ENCODE assay signal across 25 cellular contexts in genomic region chr11:78109011-78109685, GRCh38. TPM values are rescaled to one million over a fixed set of nuclear protein-coding genes. Genes with fewer than 3 reads are reported as not detected.
DNase-seq lines count a peak whose midpoint lies in the region; ATAC-seq and TF ChIP-seq lines count a peak whose summit lies in the region.
"Had no signal": no experiment of that assay in that cellular context is flagged by ENCODE, and none has a peak within 500 bp of the region (broad histone marks: within the 10 kb centered on the region; RNA-seq: fewer than 3 reads in every experiment).

No MANE protein-coding gene starts in this region.

- DNase-seq in T-helper 2 cell treated with Interferon-gamma antibody and Interleukin-4, amounts not matched to agents 5 μg/mL and 100 μg/mL, for 36 hours (ENCODE audit: low spot score) = no peak
- no peak for DNase-seq in T-helper 2 cell
- DNase-seq in WTC11 (ENCODE audit: low spot score) = no peak
- peak; percentile 17 for DNase-seq in iris pigment epithelial cell (ENCODE audit: low read depth)
- DNase-seq in kidney tubule cell (ENCODE audit: low spot score) = no peak
- DNase-seq in SKM-1 (lab: John Stamatoyannopoulos, UW; ENCODE audit: unreplicated experiment) = no peak
- DNase-seq: activated naive CD4-positive, alpha-beta T cell treated with anti-CD3 and anti-CD28 coated beads, Interleukin-2, amount 10 ng/mL, durations not matched to agents 7 days and 5 days; AML-193; CD8-positive, alpha-beta memory T cell; DMS79 treated with DMSO at 0.1 percent for 48 hours; foreskin keratinocyte; GM23248; hypothalamus; lower lobe of right lung; NCI-H1092 treated with DMSO at 0.1 percent for 48 hours; NCI-H2107; stimulated activated CD4-positive, alpha-beta T cell treated with anti-CD3 and anti-CD28 coated beads, Interleukin-4, amount 100 ng/mL, for 24 hours; stimulated activated naive CD8-positive, alpha-beta T cell treated with anti-CD3 and anti-CD28 coated beads, Interleukin-15, Interleukin-2, amounts not matched to agents 100 U/mL and 50 U/mL, for 24 hours; SW 1271; thyroid gland had no signal

- ATAC-seq in WTC11 (no peak), GM18909 (IDR thresholded peaks at IDR 0.05; ENCODE audit: poor library complexity, unreplicated experiment) (no peak), esophagus mucosa (no peak)
- ATAC-seq: foreskin keratinocyte; lower lobe of right lung; Right ventricle myocardium inferior; stimulated activated naive CD8-positive, alpha-beta T cell treated with anti-CD3 and anti-CD28 coated beads, Interleukin-15, Interleukin-2, amounts not matched to agents 100 U/mL and 50 U/mL, for 24 hours had no signal

- no peak overlapping the region for H3K4me3 Mint-ChIP-seq in T-helper 2 cell treated with Interferon-gamma antibody and Interleukin-4, amounts not matched to agents 5 μg/mL and 100 μg/mL, for 36 hours
- no peak overlapping the region for H3K4me3 Mint-ChIP-seq in WTC11
- H3K4me3 Mint-ChIP-seq: activated naive CD4-positive, alpha-beta T cell treated with anti-CD3 and anti-CD28 coated beads, Interleukin-2, amount 10 ng/mL, durations not matched to agents 7 days and 5 days; CD8-positive, alpha-beta memory T cell had no signal

- H3K27ac Mint-ChIP-seq in T-helper 2 cell treated with Interferon-gamma antibody and Interleukin-4, amounts not matched to agents 5 μg/mL and 100 μg/mL, for 36 hours = peak overlapping the region; percentile 22
- H3K27ac Mint-ChIP-seq in WTC11 = peak overlapping the region; percentile 20; the same call in 1 of the 2 replicates
- H3K27ac Mint-ChIP-seq: activated naive CD4-positive, alpha-beta T cell treated with anti-CD3 and anti-CD28 coated beads, Interleukin-2, amount 10 ng/mL, durations not matched to agents 7 days and 5 days; CD8-positive, alpha-beta memory T cell had no signal

- H3K9me3 Mint-ChIP-seq in T-helper 2 cell treated with Interferon-gamma antibody and Interleukin-4, amounts not matched to agents 5 μg/mL and 100 μg/mL, for 36 hours = no peaks in the 10 kb centered on the region
- H3K9me3 Mint-ChIP-seq in WTC11 = no peaks in the 10 kb centered on the region
- H3K9me3 Mint-ChIP-seq: activated naive CD4-positive, alpha-beta T cell treated with anti-CD3 and anti-CD28 coated beads, Interleukin-2, amount 10 ng/mL, durations not matched to agents 7 days and 5 days; CD8-positive, alpha-beta memory T cell had no signal

- CTCF ChIA-PET in WTC11 (lab: Charles Lee) = no interaction called here

- H3K36me3 Mint-ChIP-seq in T-helper 2 cell treated with Interferon-gamma antibody and Interleukin-4, amounts not matched to agents 5 μg/mL and 100 μg/mL, for 36 hours (ENCODE audit: low read depth) = peaks cover 35% of the 10 kb centered on the region
- peaks cover 49% of the 10 kb centered on the region for H3K36me3 Mint-ChIP-seq in WTC11

- POLR2A ChIA-PET in WTC11 (lab: Charles Lee) = no interaction called here

- TF ChIP-seq CTCF in WTC11 (IDR thresholded peaks at IDR 0.05) = no peak

- no peaks in the 10 kb centered on the region for H3K4me1 Mint-ChIP-seq in T-helper 2 cell treated with Interferon-gamma antibody and Interleukin-4, amounts not matched to agents 5 μg/mL and 100 μg/mL, for 36 hours (ENCODE audit: low read depth)
- no peaks in the 10 kb centered on the region for H3K4me1 Mint-ChIP-seq in WTC11
- H3K4me1 Mint-ChIP-seq: activated naive CD4-positive, alpha-beta T cell treated with anti-CD3 and anti-CD28 coated beads, Interleukin-2, amount 10 ng/mL, durations not matched to agents 7 days and 5 days; CD8-positive, alpha-beta memory T cell had no signal

- no peaks in the 10 kb centered on the region for H3K27me3 Mint-ChIP-seq in T-helper 2 cell treated with Interferon-gamma antibody and Interleukin-4, amounts not matched to agents 5 μg/mL and 100 μg/mL, for 36 hours (ENCODE audit: low read depth)
- H3K27me3 Mint-ChIP-seq in WTC11 (ENCODE audit: low read depth) = no peaks in the 10 kb centered on the region
- H3K27me3 Mint-ChIP-seq: activated naive CD4-positive, alpha-beta T cell treated with anti-CD3 and anti-CD28 coated beads, Interleukin-2, amount 10 ng/mL, durations not matched to agents 7 days and 5 days; CD8-positive, alpha-beta memory T cell had no signal

TF ChIP-seq in WTC11, 78 proteins besides CTCF, POLR2A, EP300 and RAD21:
- TF ChIP-seq GRHL2 (CRISPR knock-in tag; IDR thresholded peaks at IDR 0.05; ENCODE audit: insufficient replicate concordance, severe bottlenecking) (no peak), ZNF232 (CRISPR knock-in tag; IDR thresholded peaks at IDR 0.05) (no peak), AFF4 (CRISPR knock-in tag; IDR thresholded peaks at IDR 0.05; ENCODE audit: borderline replicate concordance) (no peak), MLX (CRISPR knock-in tag; IDR thresholded peaks at IDR 0.05) (no peak), ETV6 (CRISPR knock-in tag; IDR thresholded peaks at IDR 0.05) (no peak), RORB (CRISPR knock-in tag; IDR thresholded peaks at IDR 0.05) (no peak), ESRRA (CRISPR knock-in tag; IDR thresholded peaks at IDR 0.05; ENCODE audit: borderline replicate concordance) (no peak), ZNF263 (CRISPR knock-in tag; IDR thresholded peaks at IDR 0.05; ENCODE audit: low read depth) (no peak), GABPB1 (CRISPR knock-in tag; IDR thresholded peaks at IDR 0.05) (no peak)

RNA-seq across cellular contexts. Expression of gene NDUFC2, which starts 29.5 kb away (rescaled TPM):
- total RNA-seq in WTC11 (2021) (195 to 216 TPM (median 215 TPM) in 3 replicates), esophagus mucosa (145 TPM)

RNA-seq across cellular contexts. Expression of gene ALG8, which starts 30.3 kb away (rescaled TPM):
- total RNA-seq in WTC11 (2021) (63.8 to 72.2 TPM (median 67.2 TPM) in 3 replicates), esophagus mucosa (27.0 TPM)

RNA-seq across cellular contexts. Expression of gene THRSP, which starts 45.5 kb away (rescaled TPM):
- total RNA-seq in WTC11 (2021) (not detected in 3 replicates), esophagus mucosa (not detected)
- total RNA-seq: cardiac muscle cell; CD8-positive, alpha-beta memory T cell; foreskin keratinocyte; GM23248; lower lobe of right lung; renal cortical epithelial cell had no signal
